Comparison of ENCODE assay signal across 8 cellular contexts in genomic region chr2:172294983-172295382, GRCh38.
"Had no signal": no experiment of that assay in that cellular context is flagged by ENCODE, and none has a peak within 500 bp of the region (broad histone marks: within the 10 kb centered on the region; RNA-seq: fewer than 3 reads in every experiment).

No MANE protein-coding gene starts in this region.

- H3K4me3 ChIP-seq: GM12878 had no signal

- FAIRE-seq: G401.6, GM12878, GM12891, GM12892, GM18507, GM19239 had no signal

- ATAC-seq: GM12878 had no signal

- DNase-seq: GDM1, GF-D8 had no signal
